ENCODE assay signal across 8 cellular contexts in genomic region chr17:17859909-17860760, GRCh38. TPM values are rescaled to one million over a fixed set of nuclear protein-coding genes. Genes with fewer than 3 reads are reported as not detected.
DNase-seq lines count a peak whose midpoint lies in the region; ATAC-seq and TF ChIP-seq lines count a peak whose summit lies in the region.

No MANE protein-coding gene starts in this region.

- no peak overlapping the region for H2AFZ ChIP-seq in MM.1S (ENCODE audit: low read length)

- H4K20me1 ChIP-seq in MM.1S (ENCODE audit: insufficient read depth, low read length): no peaks in the 10 kb centered on the region

- no peak overlapping the region for H3K4me2 ChIP-seq in MM.1S (ENCODE audit: low read depth, low read length)

- H3K79me2 ChIP-seq in MM.1S (ENCODE audit: low read length): no peaks in the 10 kb centered on the region

- TF ChIP-seq CTCF in MM.1S (IDR thresholded peaks at IDR 0.05; ENCODE audit: low read length) (peak; percentile 97), WTC11 (IDR thresholded peaks at IDR 0.05) (peak; percentile 94), cardiac fibroblast (IDR thresholded peaks at IDR 0.05; ENCODE audit: low read depth, low read length) (peak; percentile 95)

- no peak overlapping the region for H3K4me3 Mint-ChIP-seq in WTC11

- peak; percentile 93 for ATAC-seq in WTC11
- ATAC-seq in GM19324 (IDR thresholded peaks at IDR 0.05; ENCODE audit: low FRiP score, unreplicated experiment): no peak

- H3K9me2 ChIP-seq in MM.1S (replicated peaks; ENCODE audit: insufficient read depth, low read length): no peaks in the 10 kb centered on the region

- H3K27me3 ChIP-seq in MM.1S (replicated peaks; ENCODE audit: insufficient read depth, low read length): no peaks in the 10 kb centered on the region

- H3K36me3 ChIP-seq in MM.1S (replicated peaks; ENCODE audit: insufficient read depth, low read length): no peaks in the 10 kb centered on the region

- POLR2A ChIA-PET in WTC11 (lab: Charles Lee): interaction anchor here (0.6 to 1.7 kb wide), 5 partner anchors 13 to 61 kb away, joined by 3 to 16 read pairs (median 3); partner anchors contain the start of gene SREBF1

- no peak overlapping the region for H3K27ac ChIP-seq in MM.1S (ENCODE audit: low read length)

- peaks cover 11% of the 10 kb centered on the region for H3K4me1 Mint-ChIP-seq in WTC11

- H3K36me3 Mint-ChIP-seq in WTC11: no peaks in the 10 kb centered on the region

- no peaks in the 10 kb centered on the region for H3K27me3 Mint-ChIP-seq in WTC11 (ENCODE audit: low read depth)

- no peak overlapping the region for H3K9ac ChIP-seq in MM.1S (ENCODE audit: low read length)

- H3K9me3 ChIP-seq in MM.1S (replicated peaks; ENCODE audit: insufficient read depth, low read length): no peaks in the 10 kb centered on the region

- CTCF ChIA-PET in WTC11 (lab: Charles Lee): interaction anchor here (0.5 to 4.0 kb wide), 29 partner anchors 9 to 465 kb away, joined by 3 to 60 read pairs (median 6); partner anchors contain the start of gene SREBF1

- no peak overlapping the region for H3K4me3 ChIP-seq in MM.1S (ENCODE audit: low read length)
- H3K4me3 ChIP-seq in cardiac fibroblast (replicated peaks in 1 of 2; ENCODE audit: low read depth in 2 of 2, low read length in 2 of 2): no peak overlapping the region

- H3K9me3 Mint-ChIP-seq in WTC11: no peaks in the 10 kb centered on the region

- no peaks in the 10 kb centered on the region for H3K4me1 ChIP-seq in MM.1S (ENCODE audit: low read length)

- H3K27ac Mint-ChIP-seq in WTC11: no peak overlapping the region

- peak; percentile 23 to 33 for DNase-seq in NOMO-1 (lab: John Stamatoyannopoulos, UW; ENCODE audit: unreplicated experiment in 2 of 2)
- no peak for DNase-seq in NOMO-1 treated with dmso at 0.1 percent for 144 hours (lab: John Stamatoyannopoulos, UW; ENCODE audit: unreplicated experiment)
- peak; percentile 55 for DNase-seq in MM.1S
- DNase-seq in WTC11 (ENCODE audit: low spot score): peak; percentile 75
- peak; percentile 64 to 65 for DNase-seq in cardiac fibroblast (ENCODE audit: low read depth in 2 of 2)
- peak; percentile 68 for DNase-seq in kidney tubule cell (ENCODE audit: low spot score)
- DNase-seq in stimulated activated CD4-positive, alpha-beta T cell treated with anti-CD3 and anti-CD28 coated beads, Interleukin-4, amount 100 ng/mL, for 1 hour: peak; percentile 68

- no peaks in the 10 kb centered on the region for H3F3A ChIP-seq in MM.1S (ENCODE audit: insufficient read depth, low read length)

TF ChIP-seq in WTC11, 78 proteins besides CTCF, POLR2A, EP300 and RAD21:
- TF ChIP-seq, protein P1, sequence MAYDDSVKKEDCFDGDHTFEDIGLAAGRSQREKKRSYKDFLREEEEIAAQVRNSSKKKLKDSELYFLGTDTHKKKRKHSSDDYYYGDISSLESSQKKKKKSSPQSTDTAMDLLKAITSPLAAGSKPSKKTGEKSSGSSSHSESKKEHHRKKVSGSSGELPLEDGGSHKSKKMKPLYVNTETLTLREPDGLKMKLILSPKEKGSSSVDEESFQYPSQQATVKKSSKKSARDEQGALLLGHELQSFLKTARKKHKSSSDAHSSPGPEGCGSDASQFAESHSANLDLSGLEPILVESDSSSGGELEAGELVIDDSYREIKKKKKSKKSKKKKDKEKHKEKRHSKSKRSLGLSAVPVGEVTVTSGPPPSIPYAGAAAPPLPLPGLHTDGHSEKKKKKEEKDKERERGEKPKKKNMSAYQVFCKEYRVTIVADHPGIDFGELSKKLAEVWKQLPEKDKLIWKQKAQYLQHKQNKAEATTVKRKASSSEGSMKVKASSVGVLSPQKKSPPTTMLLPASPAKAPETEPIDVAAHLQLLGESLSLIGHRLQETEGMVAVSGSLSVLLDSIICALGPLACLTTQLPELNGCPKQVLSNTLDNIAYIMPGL (CRISPR knock-in tag; IDR thresholded peaks at IDR 0.05): peak; percentile 35; the same call in 1 of the 2 replicates
- TF ChIP-seq ZNF138 (CRISPR knock-in tag; conservative IDR thresholded peaks at IDR 0.05) (no peak), HMGA2 (CRISPR knock-in tag; IDR thresholded peaks at IDR 0.05) (no peak), SP1 (CRISPR knock-in tag; conservative IDR thresholded peaks at IDR 0.05) (0 out of 2 replicates have a peak, but pooled peaks have one; percentile 37)
- TF ChIP-seq, protein P2, sequence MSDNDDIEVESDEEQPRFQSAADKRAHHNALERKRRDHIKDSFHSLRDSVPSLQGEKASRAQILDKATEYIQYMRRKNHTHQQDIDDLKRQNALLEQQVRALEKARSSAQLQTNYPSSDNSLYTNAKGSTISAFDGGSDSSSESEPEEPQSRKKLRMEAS (CRISPR knock-in tag; IDR thresholded peaks at IDR 0.05): 0 out of 2 replicates have a peak, but pooled peaks have one; percentile 59

RNA-seq across cellular contexts. Expression of gene SREBF1, which starts 23.3 kb away (rescaled TPM):
- total RNA-seq in WTC11 (2021): 72.3 to 93.7 TPM (median 76.7 TPM) in 3 replicates
